8 cellular contexts compared by ENCODE assay signal in genomic region chrX:103254921-103255455, GRCh38. TPM values are rescaled to one million over a fixed set of nuclear protein-coding genes. Genes with fewer than 3 reads are reported as not detected.
A peak's percentile ranks its signal among the peaks of the same experiment; 100 is the strongest.
DNase-seq lines count a peak whose midpoint lies in the region; ATAC-seq, FAIRE-seq and TF ChIP-seq lines count a peak whose summit lies in the region.

Gene TCEAL8 (minus strand): TSS chrX:103255155. CDS start chrX:103253979, 1,176 bp downstream.

- peak within 1 kb of the TSS; percentile 77 to 93 for H3K27ac ChIP-seq in kidney (ENCODE audit: low read depth in 2 of 2, low read length in 2 of 2)

- peak; percentile 20 for DNase-seq in 8988T
- DNase-seq in NCI-H2196 treated with DMSO at 0.1 percent for 48 hours (lab: John Stamatoyannopoulos, UW; ENCODE audit: unreplicated experiment): peak; percentile 20
- peak; percentile 89 for DNase-seq in cerebellum (ENCODE audit: low spot score)
- DNase-seq in kidney: peak; percentile 91
- peak; percentile 4 to 25 for DNase-seq in stimulated activated CD4-positive, alpha-beta T cell treated with anti-CD3 and anti-CD28 coated beads, Interleukin-15, amount 100 ng/mL, for 1 hour (ENCODE audit: low read depth in 1 of 2, low spot score in 1 of 2)

- H3K36me3 ChIP-seq in kidney (ENCODE audit: control insufficient read depth in 1 of 2, insufficient read depth in 2 of 2, low read length in 2 of 2): no peaks in the 10 kb centered on the region

- H3K9ac ChIP-seq in kidney (ENCODE audit: low read length in 2 of 2): peak within 1 kb of the TSS; percentile 71 to 85

- H3K4me1 ChIP-seq in kidney (ENCODE audit: control insufficient read depth in 1 of 2, insufficient read depth in 1 of 2, low read depth in 1 of 2, low read length in 2 of 2): no peaks in the 10 kb centered on the region

- intact Hi-C loops in kidney (cut with DNase I): no loop called here

- no peaks in the 10 kb centered on the region for H3K9me3 ChIP-seq in kidney (ENCODE audit: control insufficient read depth in 1 of 2, low read length in 2 of 2)

- FAIRE-seq in kidney (lab: Jason Lieb, UNC): no peak

- peak; percentile 96 for ATAC-seq in GM18867 (IDR thresholded peaks at IDR 0.05; ENCODE audit: unreplicated experiment)
- ATAC-seq in HG03103 (IDR thresholded peaks at IDR 0.05; ENCODE audit: low read depth, unreplicated experiment): peak; percentile 93
- peak; percentile 94 to 96 for ATAC-seq in activated CD4-positive, CD25-positive, alpha-beta regulatory T cell treated with anti-CD3 and anti-CD28 coated beads, Interleukin-2, amount 50 U/mL, for 24 hours

- no peak for TF ChIP-seq CTCF in kidney (IDR thresholded peaks at IDR 0.05; ENCODE audit: borderline replicate concordance, extremely low read depth, insufficient read depth)

- H3K4me3 ChIP-seq in kidney (ENCODE audit: low read length in 2 of 2): peak within 1 kb of the TSS; percentile 73 to 92

RNA-seq across cellular contexts. Expression of gene TCEAL8, which starts in this region (rescaled TPM):
- total RNA-seq in cerebellum (51.7 TPM), kidney (49.7 TPM)
- 88.5 TPM for polyA plus RNA-seq in kidney (ENCODE audit: insufficient read depth, low read depth, low replicate concordance)

Comparison
In these comparisons a context has a peak if more than half of its experiments do, and no peak if none do; other contexts are left out.
1. Peak in every context shown above with its lines: DNase-seq, ATAC-seq, H3K4me3 ChIP-seq and H3K27ac ChIP-seq.
2. DNase-seq: peak in every context shown above with its lines; median percentile 91 in kidney; 89 in cerebellum; 20 in 8988T; 20 in NCI-H2196 treated with DMSO at 0.1 percent for 48 hours; 14 in stimulated activated CD4-positive, alpha-beta T cell treated with anti-CD3 and anti-CD28 coated beads, Interleukin-15, amount 100 ng/mL, for 1 hour.